Comparison of ENCODE assay signal across 8 cellular contexts in genomic region chr17:59756236-59756818, GRCh38. TPM values are rescaled to one million over a fixed set of nuclear protein-coding genes. Genes with fewer than 3 reads are reported as not detected.
DNase-seq lines count a peak whose midpoint lies in the region; ATAC-seq and TF ChIP-seq lines count a peak whose summit lies in the region.

No MANE protein-coding gene starts in this region.

- no peak for ATAC-seq in effector memory CD8-positive, alpha-beta T cell (replicated peaks)
- no peak for ATAC-seq in mucosa of descending colon

- H3K27ac ChIP-seq in GM23248, result peak overlapping the region; percentile 89
- peak overlapping the region; percentile 91 to 99 for H3K27ac ChIP-seq in SK-N-SH (ENCODE audit: low read depth in 2 of 2, low read length in 1 of 2)
- peak overlapping the region; percentile 94 for H3K27ac ChIP-seq in epithelial cell of prostate
- H3K27ac ChIP-seq in skeletal muscle tissue (ENCODE audit: low read depth, low read length), result peak overlapping the region; percentile 74

- DNase-seq in GM23248, result peak; percentile 69
- no peak for DNase-seq in SK-N-SH
- peak; percentile 20 for DNase-seq in epithelial cell of prostate (ENCODE audit: low read depth, low spot score)
- no peak for DNase-seq in effector memory CD8-positive, alpha-beta T cell
- no peak for DNase-seq in NCI-H1417 (lab: John Stamatoyannopoulos, UW)
- DNase-seq in mucosa of descending colon, result no peak
- DNase-seq in HK-2 (ENCODE audit: unreplicated experiment), result no peak

- peaks cover 7 to 9% of the 10 kb centered on the region in 2 donors for H3K4me1 Mint-ChIP-seq in effector memory CD8-positive, alpha-beta T cell (ENCODE audit: low read depth in 2 of 2)

- no peaks in the 10 kb centered on the region for H3K36me3 ChIP-seq in GM23248 (ENCODE audit: low read depth)
- peaks cover 0 to 39% of the 10 kb centered on the region in 2 experiments for H3K36me3 ChIP-seq in SK-N-SH (replicated peaks in 1 of 2; ENCODE audit: control insufficient read depth in 1 of 2, insufficient read depth in 2 of 2, low read length in 1 of 2)
- H3K36me3 ChIP-seq in skeletal muscle tissue (ENCODE audit: control insufficient read depth in 3 of 3, insufficient read depth in 3 of 3, low read length in 3 of 3), result peaks cover 0 to 2% (median 0%) of the 10 kb centered on the region in 3 donors
- no peaks in the 10 kb centered on the region for H3K36me3 ChIP-seq in mucosa of descending colon (ENCODE audit: low read depth)

- TF ChIP-seq EP300 in SK-N-SH (IDR thresholded peaks at IDR 0.05; ENCODE audit: borderline replicate concordance in 1 of 2, low read depth in 1 of 2, low read length in 1 of 2), result peak; percentile 57 to 95

- H3K9me2 ChIP-seq in GM23248 (ENCODE audit: insufficient read depth), result no peaks in the 10 kb centered on the region
- H3K9me2 ChIP-seq in SK-N-SH, result no peaks in the 10 kb centered on the region

- no peaks in the 10 kb centered on the region for H3K27me3 Mint-ChIP-seq in effector memory CD8-positive, alpha-beta T cell

- no peak for TF ChIP-seq RAD21 in SK-N-SH (IDR thresholded peaks at IDR 0.05; ENCODE audit: low read length)

- H3K36me3 Mint-ChIP-seq in effector memory CD8-positive, alpha-beta T cell (ENCODE audit: insufficient read depth), result peaks cover 17% of the 10 kb centered on the region

- H3K4me3 ChIP-seq in GM23248, result peak overlapping the region; percentile 40
- no peak overlapping the region for H3K4me3 ChIP-seq in SK-N-SH (ENCODE audit: low read depth in 2 of 2, low read length in 1 of 2)
- H3K4me3 ChIP-seq in skeletal muscle tissue (ENCODE audit: low read length in 3 of 3), result no peak overlapping the region
- H3K4me3 ChIP-seq in mucosa of descending colon, result no peak overlapping the region

- no peaks in the 10 kb centered on the region for H3K27me3 ChIP-seq in GM23248 (replicated peaks; ENCODE audit: insufficient read depth)
- H3K27me3 ChIP-seq in SK-N-SH (ENCODE audit: insufficient read depth), result no peaks in the 10 kb centered on the region
- no peaks in the 10 kb centered on the region for H3K27me3 ChIP-seq in skeletal muscle tissue (ENCODE audit: control insufficient read depth in 3 of 3, insufficient read depth in 3 of 3, low read length in 3 of 3)

- H3K9me3 ChIP-seq in GM23248 (ENCODE audit: low read depth), result no peaks in the 10 kb centered on the region
- H3K9me3 ChIP-seq in SK-N-SH, result no peaks in the 10 kb centered on the region
- H3K9me3 ChIP-seq in skeletal muscle tissue (ENCODE audit: control insufficient read depth in 3 of 3, low read length in 3 of 3), result no peaks in the 10 kb centered on the region
- H3K9me3 ChIP-seq in mucosa of descending colon, result peaks cover 4% of the 10 kb centered on the region

- WGBS in GM23248 (ENCODE audit: low coverage in 1 of 2, low lambda C conversion rate in 2 of 2, missing lambda C conversion rate in 2 of 2), 2 experiments, result 14 to 18% methylated on average over 3 of the region's 3 CpGs
- 13% methylated on average over 3 of the region's 3 CpGs for WGBS in SK-N-SH (ENCODE audit: low lambda C conversion rate)

- H3K4me3 Mint-ChIP-seq in effector memory CD8-positive, alpha-beta T cell, result no peak overlapping the region

- H3K4me2 ChIP-seq in GM23248 (ENCODE audit: unreplicated experiment) (peak overlapping the region; percentile 70), SK-N-SH (peak overlapping the region; percentile 44)

- POLR2A ChIA-PET in SK-N-SH (lab: Yijun Ruan, JAX), result no interaction called here

- intact Hi-C loops in mucosa of descending colon (cut with DNase I, micrococcal nuclease), result no loop called here

- H4K20me1 ChIP-seq in GM23248 (ENCODE audit: insufficient read depth), result no peaks in the 10 kb centered on the region
- H4K20me1 ChIP-seq in SK-N-SH (ENCODE audit: insufficient read depth), result no peaks in the 10 kb centered on the region

- H3K79me2 ChIP-seq in GM23248 (ENCODE audit: insufficient read depth) (peaks cover 71% of the 10 kb centered on the region), SK-N-SH (ENCODE audit: insufficient read depth) (peaks cover 74% of the 10 kb centered on the region)

- no peaks in the 10 kb centered on the region for H3K9me3 Mint-ChIP-seq in effector memory CD8-positive, alpha-beta T cell

- H3K4me1 ChIP-seq in GM23248 (ENCODE audit: insufficient read depth) (peaks cover 60% of the 10 kb centered on the region), SK-N-SH (ENCODE audit: control insufficient read depth in 1 of 2, insufficient read depth in 2 of 2, low read depth in 1 of 2, low read length in 1 of 2) (peaks cover 0 to 42% of the 10 kb centered on the region in 2 experiments; a peak in 3 of 4 replicates), skeletal muscle tissue (ENCODE audit: control insufficient read depth in 3 of 3, insufficient read depth in 3 of 3, low read length in 3 of 3) (no peaks in the 10 kb centered on the region), mucosa of descending colon (ENCODE audit: low read depth) (peaks cover 11% of the 10 kb centered on the region)

- H2AFZ ChIP-seq in GM23248 (no peak overlapping the region), SK-N-SH (ENCODE audit: low read depth) (no peak overlapping the region)

- no peak overlapping the region for H3K27ac Mint-ChIP-seq in effector memory CD8-positive, alpha-beta T cell

- H3F3A ChIP-seq in GM23248 (ENCODE audit: insufficient read depth) (peaks cover 62% of the 10 kb centered on the region), SK-N-SH (replicated peaks; ENCODE audit: insufficient read depth) (peaks cover 67% of the 10 kb centered on the region)

- in situ Hi-C loops in GM23248 (cut with MboI), result loop anchor here (10.0 kb wide), 1 partner anchor 78 kb away; no protein-coding TSS in a partner anchor

- H3K9ac ChIP-seq in GM23248 (peak overlapping the region; percentile 85), SK-N-SH (peak overlapping the region; percentile 89), skeletal muscle tissue (ENCODE audit: low read depth in 1 of 3, low read length in 3 of 3) (no peak overlapping the region)

- CTCF ChIA-PET in SK-N-SH (lab: Yijun Ruan, JAX), result no interaction called here

- TF ChIP-seq CTCF in SK-N-SH (IDR thresholded peaks at IDR 0.05) (no peak), mucosa of descending colon (IDR thresholded peaks at IDR 0.05) (no peak)

TF ChIP-seq in SK-N-SH, 30 proteins besides CTCF, POLR2A, EP300 and RAD21 (continues in another document):
- TF ChIP-seq NFIC (IDR thresholded peaks at IDR 0.05; ENCODE audit: borderline replicate concordance) (peak; percentile 52; the same call in 1 of the 2 replicates), RCOR1 (IDR thresholded peaks at IDR 0.05; ENCODE audit: low read length) (no peak), EZH2phosphoT487 (IDR thresholded peaks at IDR 0.05; ENCODE audit: borderline replicate concordance, low read depth) (no peak), USF2 (IDR thresholded peaks at IDR 0.05; ENCODE audit: borderline replicate concordance, low read depth, low read length) (no peak), FOXM1 (IDR thresholded peaks at IDR 0.05; ENCODE audit: low read depth) (peak; percentile 74), REST (IDR thresholded peaks at IDR 0.05; ENCODE audit: low read depth, low read length) (no peak), RXRA (IDR thresholded peaks at IDR 0.05; ENCODE audit: borderline replicate concordance, low read depth) (peak; percentile 86), GATA2 (CRISPR knock-in tag; IDR thresholded peaks at IDR 0.05) (no peak), FOSL2 (IDR thresholded peaks at IDR 0.05; ENCODE audit: borderline replicate concordance, low read depth) (peak; percentile 81)

RNA-seq across cellular contexts. Expression of gene VMP1, which starts 48.9 kb away (rescaled TPM):
- 214 and 216 TPM in 2 replicates for total RNA-seq in GM23248 (2014; rRNA removed; shearing (Covaris generic))
- polyA plus RNA-seq in GM23248 (2016; fragmentation: Nextera tagmentation; extraction: Ambion mirVana) (120 and 134 TPM in 2 replicates), SK-N-SH (2012; rRNA removed) (169 and 338 TPM in 2 replicates)
- polyA plus RNA-seq in SK-N-SH (2012; cell fraction: cytosol; rRNA removed), result 92.0 and 104 TPM in 2 replicates
- polyA plus RNA-seq in SK-N-SH (2012; cell fraction: nucleus; rRNA removed), result 660 and 1,365 TPM in 2 replicates
- total RNA-seq in skeletal muscle tissue (128 TPM), mucosa of descending colon (100 to 1,000 TPM; 257 to 361 (median 266) TPM)

RNA-seq across cellular contexts. Expression of gene PTRH2, which starts 49.1 kb away (rescaled TPM):
- 18.2 and 19.1 TPM in 2 replicates for total RNA-seq in GM23248 (2014; rRNA removed; shearing (Covaris generic))
- 33.7 and 34.4 TPM in 2 replicates for polyA plus RNA-seq in GM23248 (2016; fragmentation: Nextera tagmentation; extraction: Ambion mirVana)
- polyA plus RNA-seq in SK-N-SH (2012; rRNA removed), result 101 and 140 TPM in 2 replicates
- polyA plus RNA-seq in SK-N-SH (2012; cell fraction: cytosol; rRNA removed), result 135 and 161 TPM in 2 replicates
- polyA plus RNA-seq in SK-N-SH (2012; cell fraction: nucleus; rRNA removed), result 53.0 and 94.5 TPM in 2 replicates
- total RNA-seq in skeletal muscle tissue, result 18.3 TPM
- 10 to 100 TPM; 17.0 to 20.4 (median 20.2) TPM for total RNA-seq in mucosa of descending colon

Comparison
In these comparisons a context has a peak if more than half of its experiments do, and no peak if none do; other contexts are left out.
1. DNase-seq: peak in GM23248 (single experiment) and epithelial cell of prostate (single experiment); none in SK-N-SH (single experiment), effector memory CD8-positive, alpha-beta T cell (0 of 3), NCI-H1417 (0 of 3), mucosa of descending colon (0 of 3) and HK-2 (single experiment).
2. H3K9ac ChIP-seq: peak in GM23248 (single experiment) and SK-N-SH (single experiment); none in skeletal muscle tissue (0 of 3).
3. Peak in every context shown above with its lines, with median percentiles within 50 percentile points of each other: H3K27ac ChIP-seq.